Comparison of ENCODE assay signal across 9 cellular contexts in the genomic region with DNA sequence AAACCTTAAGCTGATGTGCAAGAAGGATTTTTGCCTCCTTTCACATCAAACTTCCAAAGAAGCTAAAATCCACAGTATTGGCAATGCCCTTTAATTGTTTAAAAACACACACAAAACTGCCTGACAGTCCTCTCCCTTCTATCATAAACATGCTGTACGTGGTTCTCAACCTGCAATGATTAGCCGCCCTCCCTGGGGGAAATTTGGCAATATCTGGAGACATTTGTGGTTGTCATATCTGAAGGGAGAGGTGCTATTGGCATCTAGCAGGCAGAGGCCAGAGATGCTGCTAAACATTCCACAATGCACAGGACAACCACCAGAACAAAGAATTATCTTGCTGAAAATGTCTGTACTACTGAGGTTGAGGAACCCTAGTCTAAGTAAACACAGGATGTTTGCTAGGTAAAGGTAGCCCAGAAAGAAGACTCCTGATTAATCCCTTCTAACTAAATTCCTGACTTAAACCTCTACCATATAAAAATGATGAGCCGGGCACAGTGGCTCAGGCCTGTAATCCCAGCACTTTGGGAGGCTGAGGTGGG. TPM values are rescaled to one million over a fixed set of nuclear protein-coding genes. Genes with fewer than 3 reads are reported as not detected.
DNase-seq lines count a peak whose midpoint lies in the region; ATAC-seq and TF ChIP-seq lines count a peak whose summit lies in the region.
"Had no signal": no experiment of that assay in that cellular context is flagged by ENCODE, and none has a peak within 500 bp of the region (broad histone marks: within the 10 kb centered on the region; RNA-seq: fewer than 3 reads in every experiment).

No MANE protein-coding gene starts in this region.

- no peaks in the 10 kb centered on the region for H4K20me1 ChIP-seq in SK-N-SH (ENCODE audit: insufficient read depth)

- H3K4me3 ChIP-seq in SK-N-SH (ENCODE audit: low read depth in 2 of 2, low read length in 1 of 2), result peak overlapping the region in 1 of 2 experiments; percentile 62; a peak in 3 of 4 replicates

- H3K27me3 ChIP-seq in SK-N-SH (ENCODE audit: insufficient read depth), result no peaks in the 10 kb centered on the region

- H3K27ac ChIP-seq in SK-N-SH (ENCODE audit: low read depth in 2 of 2, low read length in 1 of 2), result no peak overlapping the region

- no peaks in the 10 kb centered on the region for H3K79me2 ChIP-seq in SK-N-SH (ENCODE audit: insufficient read depth)

- H3K4me3 Mint-ChIP-seq in activated CD8-positive, alpha-beta T cell treated with anti-CD3 and anti-CD28 coated beads, Interleukin-2, amount 10 ng/mL, durations not matched to agents 7 days and 5 days, result peak overlapping the region; percentile 80
- H3K4me3 Mint-ChIP-seq in immature natural killer cell, result peak overlapping the region; percentile 82 to 93 (median 90)
- H3K4me3 Mint-ChIP-seq in stimulated activated naive CD8-positive, alpha-beta T cell treated with anti-CD3 and anti-CD28 coated beads, Interleukin-15, amount 100 ng/mL, for 72 hours, result peak overlapping the region; percentile 84 to 91

- POLR2A ChIA-PET in SK-N-SH (lab: Yijun Ruan, JAX), result interaction anchor here (1.3 to 1.9 kb wide), 4 partner anchors 43 to 123 kb away, joined by 3 to 8 read pairs (median 6); partner anchors contain the start of genes ACOT2 and RIOX1
- POLR2A ChIA-PET in activated CD8-positive, alpha-beta T cell treated with anti-CD3 and anti-CD28 coated beads, Interleukin-2, amount 10 ng/mL, durations not matched to agents 7 days and 5 days (lab: Charles Lee), result interaction anchor here (1.0 kb wide), 2 partner anchors 21 to 123 kb away, joined by 3 to 4 read pairs; partner anchors contain the start of gene RIOX1

- H3K36me3 Mint-ChIP-seq in activated CD8-positive, alpha-beta T cell treated with anti-CD3 and anti-CD28 coated beads, Interleukin-2, amount 10 ng/mL, durations not matched to agents 7 days and 5 days (ENCODE audit: low read depth), result no peaks in the 10 kb centered on the region
- H3K36me3 Mint-ChIP-seq in immature natural killer cell, result no peaks in the 10 kb centered on the region

- 84% methylated on average over 3 of the region's 3 CpGs for WGBS in SK-N-SH (ENCODE audit: low lambda C conversion rate)

- H3K4me1 ChIP-seq in SK-N-SH (ENCODE audit: control insufficient read depth in 1 of 2, insufficient read depth in 2 of 2, low read depth in 1 of 2, low read length in 1 of 2), result no peaks in the 10 kb centered on the region

- H3K36me3 ChIP-seq in SK-N-SH (replicated peaks in 1 of 2; ENCODE audit: control insufficient read depth in 1 of 2, insufficient read depth in 2 of 2, low read length in 1 of 2), result no peaks in the 10 kb centered on the region

- H3K9me3 ChIP-seq in SK-N-SH, result no peaks in the 10 kb centered on the region

- TF ChIP-seq EP300 in SK-N-SH (IDR thresholded peaks at IDR 0.05; ENCODE audit: borderline replicate concordance in 1 of 2, low read depth in 1 of 2, low read length in 1 of 2), result no peak

- H2AFZ ChIP-seq in SK-N-SH (ENCODE audit: low read depth), result peak overlapping the region; percentile 93; the same call in 1 of the 2 replicates

- no peak for TF ChIP-seq CTCF in SK-N-SH (IDR thresholded peaks at IDR 0.05)

- no peak overlapping the region for H3K9ac ChIP-seq in SK-N-SH

- H3K27me3 Mint-ChIP-seq in activated CD8-positive, alpha-beta T cell treated with anti-CD3 and anti-CD28 coated beads, Interleukin-2, amount 10 ng/mL, durations not matched to agents 7 days and 5 days (ENCODE audit: low read depth), result no peaks in the 10 kb centered on the region
- H3K27me3 Mint-ChIP-seq in immature natural killer cell (ENCODE audit: low read depth in 3 of 3), result no peaks in the 10 kb centered on the region
- H3K27me3 Mint-ChIP-seq in stimulated activated naive CD8-positive, alpha-beta T cell treated with anti-CD3 and anti-CD28 coated beads, Interleukin-15, amount 100 ng/mL, for 72 hours, result peaks cover 5% of the 10 kb centered on the region

- no peaks in the 10 kb centered on the region for H3K9me3 Mint-ChIP-seq in activated CD8-positive, alpha-beta T cell treated with anti-CD3 and anti-CD28 coated beads, Interleukin-2, amount 10 ng/mL, durations not matched to agents 7 days and 5 days (ENCODE audit: insufficient read depth)
- H3K9me3 Mint-ChIP-seq in immature natural killer cell, result no peaks in the 10 kb centered on the region
- H3K9me3 Mint-ChIP-seq in stimulated activated naive CD8-positive, alpha-beta T cell treated with anti-CD3 and anti-CD28 coated beads, Interleukin-15, amount 100 ng/mL, for 72 hours, result no peaks in the 10 kb centered on the region

- TF ChIP-seq RAD21 in SK-N-SH (IDR thresholded peaks at IDR 0.05; ENCODE audit: low read length), result no peak

- H3K27ac Mint-ChIP-seq in activated CD8-positive, alpha-beta T cell treated with anti-CD3 and anti-CD28 coated beads, Interleukin-2, amount 10 ng/mL, durations not matched to agents 7 days and 5 days, result no peak overlapping the region
- peak overlapping the region in 3 of 6 donors; percentile 79 to 92 (median 81) for H3K27ac Mint-ChIP-seq in immature natural killer cell
- H3K27ac Mint-ChIP-seq in stimulated activated naive CD8-positive, alpha-beta T cell treated with anti-CD3 and anti-CD28 coated beads, Interleukin-15, amount 100 ng/mL, for 72 hours, result no peak overlapping the region

- CTCF ChIA-PET in SK-N-SH (lab: Yijun Ruan, JAX), result interaction anchor here (1.1 to 2.5 kb wide), 3 partner anchors 11 to 440 kb away, joined by 4 to 10 read pairs (median 4); no protein-coding TSS in a partner anchor
- CTCF ChIA-PET in activated CD8-positive, alpha-beta T cell treated with anti-CD3 and anti-CD28 coated beads, Interleukin-2, amount 10 ng/mL, durations not matched to agents 7 days and 5 days (lab: Charles Lee), result interaction anchor here (1.0 to 2.5 kb wide), 5 partner anchors 13 to 105 kb away, joined by 3 to 7 read pairs (median 4); no protein-coding TSS in a partner anchor

- no peak for ATAC-seq in SK-N-SH treated with all-trans-retinoic acid at 6 μM for 48 hours
- ATAC-seq in activated CD8-positive, alpha-beta T cell treated with anti-CD3 and anti-CD28 coated beads, Interleukin-2, amount 10 ng/mL, durations not matched to agents 7 days and 5 days, result no peak
- no peak for ATAC-seq in stimulated activated naive CD8-positive, alpha-beta T cell treated with anti-CD3 and anti-CD28 coated beads, Interleukin-15, amount 100 ng/mL, for 72 hours
- no peak for ATAC-seq in GM21526 (IDR thresholded peaks at IDR 0.05; ENCODE audit: low FRiP score, unreplicated experiment)

- H3K4me2 ChIP-seq in SK-N-SH, result peak overlapping the region; percentile 88; the same call in 1 of the 2 replicates

- peaks cover 19% of the 10 kb centered on the region for H3K4me1 Mint-ChIP-seq in activated CD8-positive, alpha-beta T cell treated with anti-CD3 and anti-CD28 coated beads, Interleukin-2, amount 10 ng/mL, durations not matched to agents 7 days and 5 days (ENCODE audit: low read depth)
- peaks cover 5 to 10% of the 10 kb centered on the region in 2 donors for H3K4me1 Mint-ChIP-seq in immature natural killer cell
- H3K4me1 Mint-ChIP-seq in stimulated activated naive CD8-positive, alpha-beta T cell treated with anti-CD3 and anti-CD28 coated beads, Interleukin-15, amount 100 ng/mL, for 72 hours, result peaks cover 4% of the 10 kb centered on the region

- peaks cover 11% of the 10 kb centered on the region for H3F3A ChIP-seq in SK-N-SH (replicated peaks; ENCODE audit: insufficient read depth)

- no peaks in the 10 kb centered on the region for H3K9me2 ChIP-seq in SK-N-SH

- no peak for DNase-seq in SK-N-SH
- no peak for DNase-seq in activated CD8-positive, alpha-beta T cell treated with anti-CD3 and anti-CD28 coated beads, Interleukin-2, amount 10 ng/mL, durations not matched to agents 7 days and 5 days
- DNase-seq in immature natural killer cell, result no peak
- no peak for DNase-seq in stimulated activated naive CD8-positive, alpha-beta T cell treated with anti-CD3 and anti-CD28 coated beads, Interleukin-15, amount 100 ng/mL, for 72 hours
- DNase-seq in cerebellum (ENCODE audit: low spot score), result no peak
- no peak for DNase-seq in NCI-H774 (lab: John Stamatoyannopoulos, UW)
- DNase-seq: SHP77 treated with DMSO at 0.1 percent for 48 hours had no signal

TF ChIP-seq in SK-N-SH treated with all-trans-retinoic acid at 6 μM for 48 hours, 23 proteins besides CTCF, POLR2A, EP300 and RAD21 (continues in another document):
- TF ChIP-seq BACH2 (CRISPR knock-in tag; IDR thresholded peaks at IDR 0.05; ENCODE audit: borderline replicate concordance), result no peak

RNA-seq across cellular contexts. Expression of gene ACOT6, which starts 1.2 kb away (rescaled TPM):
- not detected in 2 replicates for polyA plus RNA-seq in SK-N-SH (2012; rRNA removed)
- not detected in 2 replicates for polyA plus RNA-seq in SK-N-SH (2012; cell fraction: cytosol; rRNA removed)
- not detected in 2 replicates for polyA plus RNA-seq in SK-N-SH (2012; cell fraction: nucleus; rRNA removed)
- total RNA-seq in activated CD8-positive, alpha-beta T cell treated with anti-CD3 and anti-CD28 coated beads, Interleukin-2, amount 10 ng/mL, durations not matched to agents 7 days and 5 days, result not detected
- polyA plus RNA-seq in immature natural killer cell, result under 1 TPM in 1 of 3 donors, not detected in 2; 0.19 TPM
- not detected for total RNA-seq in cerebellum

RNA-seq across cellular contexts. Expression of gene ACOT4, which starts 21.8 kb away (rescaled TPM):
- polyA plus RNA-seq in SK-N-SH (2012; rRNA removed) (0.12 and 0.13 TPM in 2 replicates), immature natural killer cell (10 to 100 TPM in 1 of 3 donors, 1 to 10 TPM in 2; 9.4 to 20.3 (median 9.8) TPM)
- 0.12 and 0.16 TPM in 2 replicates for polyA plus RNA-seq in SK-N-SH (2012; cell fraction: cytosol; rRNA removed)
- 0.07 and 0.14 TPM in 2 replicates for polyA plus RNA-seq in SK-N-SH (2012; cell fraction: nucleus; rRNA removed)
- 1 to 10 TPM; 1.2 to 1.3 TPM for total RNA-seq in activated CD8-positive, alpha-beta T cell treated with anti-CD3 and anti-CD28 coated beads, Interleukin-2, amount 10 ng/mL, durations not matched to agents 7 days and 5 days
- total RNA-seq in cerebellum, result 0.45 TPM

RNA-seq across cellular contexts. Expression of gene DNAL1, which starts 31.3 kb away (rescaled TPM):
- polyA plus RNA-seq in SK-N-SH (2012; rRNA removed), result 2.6 and 3.6 TPM in 2 replicates
- 4.6 and 7.2 TPM in 2 replicates for polyA plus RNA-seq in SK-N-SH (2012; cell fraction: cytosol; rRNA removed)
- 2.2 and 3.5 TPM in 2 replicates for polyA plus RNA-seq in SK-N-SH (2012; cell fraction: nucleus; rRNA removed)
- 1 to 10 TPM; 5.7 to 6.3 TPM for total RNA-seq in activated CD8-positive, alpha-beta T cell treated with anti-CD3 and anti-CD28 coated beads, Interleukin-2, amount 10 ng/mL, durations not matched to agents 7 days and 5 days
- polyA plus RNA-seq in immature natural killer cell, result 1 to 10 TPM; 3.5 to 7.7 (median 4.4) TPM
- total RNA-seq in cerebellum, result 15.3 TPM

RNA-seq across cellular contexts. Expression of gene ACOT2, which starts 44.5 kb away (rescaled TPM):
- polyA plus RNA-seq in SK-N-SH (2012; rRNA removed) (45.6 and 46.7 TPM in 2 replicates), immature natural killer cell (10 to 100 TPM; 31.1 to 59.1 (median 39.4) TPM)
- 27.4 and 37.8 TPM in 2 replicates for polyA plus RNA-seq in SK-N-SH (2012; cell fraction: cytosol; rRNA removed)
- polyA plus RNA-seq in SK-N-SH (2012; cell fraction: nucleus; rRNA removed), result 46.2 and 61.3 TPM in 2 replicates
- 10 to 100 TPM; 10.9 to 11.3 TPM for total RNA-seq in activated CD8-positive, alpha-beta T cell treated with anti-CD3 and anti-CD28 coated beads, Interleukin-2, amount 10 ng/mL, durations not matched to agents 7 days and 5 days
- total RNA-seq in cerebellum, result 19.3 TPM

RNA-seq across cellular contexts. Expression of gene HEATR4, which starts 54.7 kb away (rescaled TPM):
- polyA plus RNA-seq in SK-N-SH (2012; rRNA removed), result not detected in 2 replicates
- polyA plus RNA-seq in SK-N-SH (2012; cell fraction: cytosol; rRNA removed), result not detected in 2 replicates
- not detected in 2 replicates for polyA plus RNA-seq in SK-N-SH (2012; cell fraction: nucleus; rRNA removed)
- total RNA-seq in activated CD8-positive, alpha-beta T cell treated with anti-CD3 and anti-CD28 coated beads, Interleukin-2, amount 10 ng/mL, durations not matched to agents 7 days and 5 days, result not detected
- under 1 TPM in 1 of 3 donors, not detected in 2; 0.37 TPM for polyA plus RNA-seq in immature natural killer cell
- total RNA-seq in cerebellum, result 1.4 TPM
